In the genomic region with DNA sequence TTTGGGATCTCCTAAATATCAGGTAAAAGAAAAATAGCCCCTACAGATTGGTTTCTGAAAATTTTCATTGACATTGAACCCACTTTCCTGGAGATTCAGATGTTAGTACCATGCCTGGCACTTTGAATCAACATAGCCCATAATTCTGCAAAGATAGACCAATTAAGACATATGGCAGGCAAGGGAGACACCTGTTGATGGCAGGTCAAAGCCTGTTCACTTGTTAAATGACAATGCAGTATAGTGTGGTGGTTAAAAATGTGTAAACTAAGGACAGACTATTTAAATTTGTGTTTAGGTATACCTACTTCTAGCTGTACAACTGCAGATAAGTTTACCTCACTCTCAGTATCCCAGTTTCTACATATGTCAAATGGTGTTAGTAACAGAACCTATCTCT, we compare ENCODE assay signal across 1 cellular context.
TF ChIP-seq lines count a peak whose summit lies in the region.

No MANE protein-coding gene starts in this region.

TF ChIP-seq in HepG2, 621 proteins besides CTCF, POLR2A, EP300 and RAD21 (continued from another document):
- no peak for TF ChIP-seq ZNF768 (CRISPR knock-in tag; IDR thresholded peaks at IDR 0.05)
- TF ChIP-seq ZNF207 (IDR thresholded peaks at IDR 0.05; ENCODE audit: borderline replicate concordance), result no peak
- TF ChIP-seq SPEN (CRISPR knock-in tag; IDR thresholded peaks at IDR 0.05; ENCODE audit: low read depth), result no peak
- no peak for TF ChIP-seq ZNF136 (CRISPR knock-in tag; IDR thresholded peaks at IDR 0.05; ENCODE audit: low read depth)
- no peak for TF ChIP-seq GFI1 (CRISPR knock-in tag; IDR thresholded peaks at IDR 0.05; ENCODE audit: borderline replicate concordance)
- TF ChIP-seq ZNF619 (CRISPR knock-in tag; IDR thresholded peaks at IDR 0.05), result no peak
- TF ChIP-seq ATRX (CRISPR knock-in tag; IDR thresholded peaks at IDR 0.05; ENCODE audit: borderline replicate concordance), result no peak
- TF ChIP-seq SATB2 (CRISPR knock-in tag; IDR thresholded peaks at IDR 0.05), result no peak
- no peak for TF ChIP-seq KDM2A (CRISPR knock-in tag; IDR thresholded peaks at IDR 0.05; ENCODE audit: borderline replicate concordance, low read depth)
- TF ChIP-seq ZNF34 (CRISPR knock-in tag; IDR thresholded peaks at IDR 0.05; ENCODE audit: borderline replicate concordance), result no peak
